ENCODE assay signal across 27 cellular contexts in genomic region chrX:40018021-40018420, GRCh38.
"Had no signal": no experiment of that assay in that cellular context is flagged by ENCODE, and none has a peak within 500 bp of the region (broad histone marks: within the 10 kb centered on the region; RNA-seq: fewer than 3 reads in every experiment).

No MANE protein-coding gene starts in this region.

- ATAC-seq: activated CD4-positive, alpha-beta T cell treated with anti-CD3 and anti-CD28 coated beads for 36 hours; activated CD8-positive, alpha-beta memory T cell treated with anti-CD3 and anti-CD28 coated beads, Interleukin-2, amount 10 ng/mL, durations not matched to agents 7 days and 5 days; activated CD8-positive, alpha-beta T cell treated with anti-CD3 and anti-CD28 coated beads, Interleukin-2, amount 10 ng/mL, durations not matched to agents 7 days and 5 days; activated naive CD4-positive, alpha-beta T cell treated with anti-CD3 and anti-CD28 coated beads, Interleukin-2, amount 50 U/mL, for 72 hours; gastroesophageal sphincter; heart right ventricle; T-helper 17 cell had no signal

- H3K9me3 ChIP-seq: colonic mucosa, gastroesophageal sphincter had no signal

- H3K4me1 ChIP-seq: breast epithelium, colonic mucosa had no signal

- DNase-seq: activated CD4-positive, alpha-beta memory T cell treated with anti-CD3 and anti-CD28 coated beads for 36 hours; activated CD4-positive, alpha-beta T cell treated with anti-CD3 and anti-CD28 coated beads for 36 hours; activated CD4-positive, alpha-beta T cell treated with anti-CD3 and anti-CD28 coated beads, Interleukin-2, amount 10 ng/mL, durations not matched to agents 24 days and 14 days; activated CD4-positive, CD25-positive, alpha-beta regulatory T cell; activated CD4-positive, CD25-positive, alpha-beta regulatory T cell treated with anti-CD3 and anti-CD28 coated beads, Interleukin-2, amount 50 U/mL, for 72 hours; activated CD8-positive, alpha-beta memory T cell treated with anti-CD3 and anti-CD28 coated beads, Interleukin-2, amount 10 ng/mL, durations not matched to agents 7 days and 5 days; activated CD8-positive, alpha-beta memory T cell treated with anti-CD3 and anti-CD28 coated beads, Interleukin-2, amount 50 U/mL, for 4 hours; activated CD8-positive, alpha-beta T cell treated with anti-CD3 and anti-CD28 coated beads, Interleukin-2, amount 10 ng/mL, durations not matched to agents 7 days and 5 days; activated effector memory CD4-positive, alpha-beta T cell treated with anti-CD3 and anti-CD28 coated beads, Interleukin-2, amount 50 U/mL, for 16 hours; activated naive CD4-positive, alpha-beta T cell treated with anti-CD3 and anti-CD28 coated beads, Interleukin-2, amount 10 ng/mL, durations not matched to agents 7 days and 5 days; activated naive CD8-positive, alpha-beta T cell treated with anti-CD3 and anti-CD28 coated beads, Interleukin-2, amount 10 ng/mL, durations not matched to agents 7 days and 5 days; activated T-cell treated with anti-CD3 and anti-CD28 coated beads, Interleukin-2, amount 50 U/mL, for 1 hour; activated T-cell treated with anti-CD3 and anti-CD28 coated beads, Interleukin-2, amount 50 U/mL, for 48 hours; central memory CD4-positive, alpha-beta T cell; cerebellar nuclear complex; colonic mucosa; effector CD8-positive, alpha-beta T cell; esophagus squamous epithelium; foreskin melanocyte; heart right ventricle; T-helper 17 cell had no signal

- H3K27me3 ChIP-seq: esophagus squamous epithelium, gastroesophageal sphincter had no signal

- H3K36me3 ChIP-seq: ascending aorta, breast epithelium, cardiac muscle cell, colonic mucosa, esophagus squamous epithelium, gastroesophageal sphincter, heart right ventricle had no signal

- H3K27ac ChIP-seq: ascending aorta, breast epithelium, cardiac muscle cell, colonic mucosa, epithelial cell of prostate, esophagus squamous epithelium, gastroesophageal sphincter, heart right ventricle had no signal

- H3K4me3 ChIP-seq: ascending aorta, breast epithelium, cardiac muscle cell, colonic mucosa, esophagus squamous epithelium, gastroesophageal sphincter, heart right ventricle had no signal
